In the genomic region with DNA sequence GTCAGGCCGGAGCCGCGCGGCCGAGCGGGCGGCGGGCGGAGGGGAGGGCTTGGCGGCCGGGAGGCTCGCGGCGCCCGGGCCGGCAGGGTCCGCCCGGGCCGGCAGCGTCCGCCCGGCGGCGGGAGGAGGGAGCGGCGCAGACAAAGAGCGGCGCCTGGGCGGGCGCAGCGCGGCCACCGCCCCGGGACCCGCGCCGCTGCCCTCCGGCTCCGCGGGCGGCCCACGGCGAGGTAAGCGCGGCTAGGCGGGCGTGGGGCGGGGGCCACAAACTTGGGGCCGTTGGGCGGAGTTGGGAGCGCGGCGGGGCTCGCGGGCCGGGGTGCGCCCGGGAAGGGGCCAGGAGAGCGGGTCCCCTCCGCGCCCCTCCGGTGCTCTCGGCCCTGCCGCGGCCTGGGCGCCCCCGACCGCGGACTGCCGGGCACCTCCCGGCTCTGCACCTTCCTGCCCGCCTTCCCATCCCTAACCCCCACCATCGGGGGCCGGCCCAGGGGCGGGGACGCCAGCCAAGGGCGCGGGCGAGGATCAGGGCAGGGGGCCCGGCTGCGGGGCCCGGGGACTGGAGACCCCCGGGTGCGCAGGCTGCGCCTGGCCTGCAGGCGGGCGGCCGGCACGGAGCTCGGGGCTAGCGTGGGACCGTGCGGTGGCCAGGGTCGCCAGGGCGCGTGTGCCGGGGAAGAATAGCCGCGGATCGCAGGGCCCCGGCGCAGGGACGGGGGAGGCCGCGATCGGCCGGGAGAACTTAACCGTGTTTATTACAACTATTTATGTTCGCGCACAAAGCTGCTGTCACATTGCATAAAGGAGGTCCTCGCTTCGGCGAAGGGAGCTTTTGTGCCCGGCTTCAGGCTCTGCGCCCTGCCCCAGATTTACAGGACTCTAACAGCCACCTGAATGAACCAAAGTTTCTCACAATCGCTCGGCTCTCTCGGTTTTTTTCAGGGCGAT, we compare ENCODE assay signal across 8 cellular contexts. TPM values are rescaled to one million over a fixed set of nuclear protein-coding genes. Genes with fewer than 3 reads are reported as not detected.
DNase-seq lines count a peak whose midpoint lies in the region; ATAC-seq, FAIRE-seq and TF ChIP-seq lines count a peak whose summit lies in the region.

A gene (plus strand): TSS at position 4 of the 945 bp plus-strand sequence. CDS start 110,152 bp downstream, outside the sequence.

- no TSS peak for BruUV-seq in mammary epithelial cell (replicated peaks; lab: Mats Ljungman, UMichigan)

- dilution Hi-C loops in mammary epithelial cell (cut with HindIII; ENCODE audit: low sequenced_read_pairs): no loop called here

- no peak for FAIRE-seq in small intestine (lab: Jason Lieb, UNC)

- intact Hi-C loops in mammary epithelial cell (cut with micrococcal nuclease): no loop called here

- H3K36me3 ChIP-seq in BE2C (no peaks in the 10 kb centered on the region), mammary epithelial cell (ENCODE audit: insufficient read depth, low read length) (no peaks in the 10 kb centered on the region), small intestine (ENCODE audit: control insufficient read depth in 2 of 2, insufficient read depth in 2 of 2, low read length in 2 of 2) (no peaks in the 10 kb centered on the region)

- ATAC-seq in GM18520 (IDR thresholded peaks at IDR 0.05; ENCODE audit: unreplicated experiment): peak; percentile 2
- peak; percentile 15 for ATAC-seq in HG02973 (IDR thresholded peaks at IDR 0.05; ENCODE audit: unreplicated experiment)

- no peaks in the 10 kb centered on the region for H3K9me3 ChIP-seq in BE2C
- no peaks in the 10 kb centered on the region for H3K9me3 ChIP-seq in mammary epithelial cell (replicated peaks; ENCODE audit: insufficient read depth, low read length)
- no peaks in the 10 kb centered on the region for H3K9me3 ChIP-seq in small intestine (ENCODE audit: control insufficient read depth, low read depth)

- peaks cover 58 to 59% of the 10 kb centered on the region in 2 donors for H3K4me1 Mint-ChIP-seq in immature natural killer cell

- no peaks in the 10 kb centered on the region for H3K9me3 Mint-ChIP-seq in immature natural killer cell

- H3K4me2 ChIP-seq in mammary epithelial cell (ENCODE audit: insufficient read depth, low read depth, low read length): peak within 1 kb of the TSS; percentile 73

- under 1% methylated on average over 14 of the region's 119 CpGs for WGBS in mammary epithelial cell (ENCODE audit: low coverage, missing lambda C conversion rate)
- 0 to 1% (median 1%) methylated on average over 55 to 119 of the region's 119 CpGs for WGBS in small intestine, 3 donors

- H3K4me3 Mint-ChIP-seq in immature natural killer cell: peak within 1 kb of the TSS; percentile 91 to 96 (median 93)

- peak within 1 kb of the TSS; percentile 83 for H2AFZ ChIP-seq in mammary epithelial cell (ENCODE audit: low read depth, low read length)

- H3K27me3 ChIP-seq in BE2C: no peaks in the 10 kb centered on the region
- no peaks in the 10 kb centered on the region for H3K27me3 ChIP-seq in mammary epithelial cell (ENCODE audit: insufficient read depth, low read length)
- no peaks in the 10 kb centered on the region for H3K27me3 ChIP-seq in small intestine (ENCODE audit: control insufficient read depth in 2 of 2, insufficient read depth in 2 of 2, low read length in 2 of 2)

- in situ Hi-C loops in mammary epithelial cell (cut with MboI; ENCODE audit: low sequenced_read_pairs in 2 of 2): loop anchor here in 1 of 2 donors (25.0 kb wide), 1 partner anchor 158 kb away; no protein-coding TSS in a partner anchor

- H3K4me1 ChIP-seq in BE2C (no peaks in the 10 kb centered on the region), mammary epithelial cell (ENCODE audit: insufficient read depth, low read length) (peaks cover 33% of the 10 kb centered on the region), small intestine (ENCODE audit: control insufficient read depth in 2 of 2, insufficient read depth in 1 of 2, low read depth in 1 of 2, low read length in 1 of 2) (peaks cover 9 to 15% of the 10 kb centered on the region in 2 donors)

- H3K27ac ChIP-seq in mammary epithelial cell (ENCODE audit: insufficient read depth, low read depth, low read length) (peak within 1 kb of the TSS; percentile 68), small intestine (ENCODE audit: low read depth in 1 of 2, low read length in 1 of 2) (peak within 1 kb of the TSS; percentile 86 to 98)

- peaks cover 0 to 8% (median 0%) of the 10 kb centered on the region in 3 donors for H3K36me3 Mint-ChIP-seq in immature natural killer cell

- peak within 1 kb of the TSS; percentile 87 for H3K9ac ChIP-seq in mammary epithelial cell (ENCODE audit: insufficient read depth, low read length)

- H3K27ac Mint-ChIP-seq in immature natural killer cell: peak within 1 kb of the TSS; percentile 88 to 93 (median 91)

- H3K4me3 ChIP-seq in BE2C (ENCODE audit: low read depth, low read length) (peak within 1 kb of the TSS; percentile 59), mammary epithelial cell (replicated peaks in 1 of 3; ENCODE audit: insufficient read depth in 1 of 3, low read depth in 2 of 3, low read length in 3 of 3) (peak within 1 kb of the TSS; percentile 58 to 90 (median 83)), small intestine (ENCODE audit: low read depth in 1 of 2, low read length in 2 of 2) (peak within 1 kb of the TSS; percentile 96 to 98)

- no peaks in the 10 kb centered on the region for H4K20me1 ChIP-seq in mammary epithelial cell (ENCODE audit: insufficient read depth, low read length)

- CTCF ChIA-PET in mammary epithelial cell (lab: Charles Lee; ENCODE audit: low non-redundant PET): interaction anchor here (0.6 kb wide), 1 partner anchor 18 kb away, joined by 4 read pairs; no protein-coding TSS in a partner anchor

- peaks cover 4 to 9% (median 6%) of the 10 kb centered on the region in 3 donors for H3K27me3 Mint-ChIP-seq in immature natural killer cell (ENCODE audit: low read depth in 3 of 3)

- TF ChIP-seq CTCF in BE2C (IDR thresholded peaks at IDR 0.05; ENCODE audit: low read depth, low read length): no peak
- no peak for TF ChIP-seq CTCF in mammary epithelial cell (conservative IDR thresholded peaks at IDR 0.05 in 1 of 2, IDR thresholded peaks at IDR 0.05 in 1 of 2; ENCODE audit: extremely low read depth in 1 of 2, insufficient read depth in 1 of 2, low read depth in 1 of 2, low read length in 2 of 2)

- DNase-seq in BE2C (peak; percentile 23), RPMI8226 (peak; percentile 52), mammary epithelial cell (no peak), immature natural killer cell (peak; percentile 25 to 35 (median 30)), small intestine (peak; percentile 38)
- DNase-seq in central memory CD4-positive, alpha-beta T cell: no peak

- H3K79me2 ChIP-seq in mammary epithelial cell (ENCODE audit: insufficient read depth, low read length): peaks cover 53% of the 10 kb centered on the region

RNA-seq across cellular contexts. Expression of the gene that starts here (rescaled TPM):
- 25.0 TPM for polyA plus RNA-seq in BE2C (2012; ENCODE audit: insufficient read depth, insufficient read length, low read depth)
- total RNA-seq in mammary epithelial cell: 10 to 100 TPM; 49.2 to 73.2 TPM
- polyA plus RNA-seq in mammary epithelial cell: 48.1 TPM
- 58.0 TPM for polyA minus RNA-seq in mammary epithelial cell
- polyA plus RNA-seq in immature natural killer cell: 10 to 100 TPM; 10.7 to 22.1 (median 16.2) TPM
- polyA plus RNA-seq in small intestine: 100 to 1,000 TPM in 2 of 3 donors, 10 to 100 TPM in 1; 59.6 to 124 (median 103) TPM

Comparison
In these comparisons a context has a peak if more than half of its experiments do, and no peak if none do; other contexts are left out.
1. DNase-seq: peak in BE2C (single experiment), RPMI8226 (single experiment), immature natural killer cell (3 of 3) and small intestine (single experiment); none in mammary epithelial cell (single experiment) and central memory CD4-positive, alpha-beta T cell (single experiment).
2. Peak in every context shown above with its lines, with median percentiles within 50 percentile points of each other: H3K4me3 ChIP-seq.